In the genomic region with DNA sequence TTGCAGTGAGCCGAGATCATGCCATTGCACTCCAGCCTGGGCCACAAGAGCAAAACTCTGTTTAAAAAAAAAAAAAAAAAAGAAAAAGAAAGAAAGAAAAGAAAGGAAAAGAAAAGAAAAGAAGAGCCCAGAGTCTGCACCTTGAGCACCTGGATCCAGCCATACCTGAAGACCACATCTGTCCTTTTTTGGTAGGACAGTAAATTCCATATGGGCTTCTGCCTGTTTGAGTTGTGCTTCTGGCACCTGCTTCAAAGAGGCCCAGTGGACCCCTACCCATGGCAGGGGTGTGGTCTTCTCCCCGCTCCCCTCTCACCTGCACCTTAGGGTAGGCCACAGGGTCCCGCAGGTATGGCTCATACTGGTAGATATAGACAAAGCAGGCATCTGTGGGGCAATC, we compare ENCODE assay signal across 31 cellular contexts. TPM values are rescaled to one million over a fixed set of nuclear protein-coding genes. Genes with fewer than 3 reads are reported as not detected.
"Had no signal": no experiment of that assay in that cellular context is flagged by ENCODE, and none has a peak within 500 bp of the region (broad histone marks: within the 10 kb centered on the region; RNA-seq: fewer than 3 reads in every experiment).

No MANE protein-coding gene starts in this region.

- H3K36me3 Mint-ChIP-seq: mesothelial cell of epicardium had no signal

- H3K4me3 Mint-ChIP-seq: dendritic cell treated with granulocyte-macrophage colony-stimulating factor and Interleukin-4, amounts not matched to agents 40 ng/mL and 50 ng/mL, for 4 days; effector memory CD8-positive, alpha-beta T cell; endodermal cell; mesothelial cell of epicardium had no signal

- H3K9me3 Mint-ChIP-seq: dendritic cell treated with granulocyte-macrophage colony-stimulating factor and Interleukin-4, amounts not matched to agents 40 ng/mL and 50 ng/mL, for 4 days; effector memory CD8-positive, alpha-beta T cell; endodermal cell; mesothelial cell of epicardium had no signal

- ATAC-seq: effector memory CD8-positive, alpha-beta T cell; esophagus mucosa; gastrocnemius medialis; heart right ventricle; left cardiac atrium; left lung; left ventricle myocardium superior; lower lobe of right lung; mucosa of descending colon had no signal

- DNase-seq: colonic mucosa; cortex of kidney; effector CD8-positive, alpha-beta T cell; effector memory CD8-positive, alpha-beta T cell; endodermal cell; erythroblast; esophagus squamous epithelium; foreskin fibroblast; foreskin melanocyte; gastrocnemius medialis; glutamatergic neuron; head of caudate nucleus; heart right ventricle; hippocampal formation; left cardiac atrium; left ventricle myocardium superior; lower lobe of right lung; mesenchymal stem cell; mucosa of descending colon had no signal

- H3K36me3 ChIP-seq: colonic mucosa, esophagus squamous epithelium, gastrocnemius medialis, heart right ventricle, left lung, lower lobe of right lung had no signal

- H3K9me3 ChIP-seq: colonic mucosa, esophagus squamous epithelium, gastrocnemius medialis, heart right ventricle, left lung, lower lobe of right lung, mucosa of descending colon had no signal

- H3K4me3 ChIP-seq: colonic mucosa, esophagus squamous epithelium, gastrocnemius medialis, heart right ventricle, left lung, lower lobe of right lung, mucosa of descending colon had no signal

- H3K4me1 ChIP-seq: colonic mucosa, esophagus squamous epithelium, gastrocnemius medialis, heart right ventricle, left lung, lower lobe of right lung had no signal

- H3K27ac Mint-ChIP-seq: dendritic cell treated with granulocyte-macrophage colony-stimulating factor and Interleukin-4, amounts not matched to agents 40 ng/mL and 50 ng/mL, for 4 days; effector memory CD8-positive, alpha-beta T cell; endodermal cell; mesothelial cell of epicardium had no signal

- H3K27ac ChIP-seq: colonic mucosa, epithelial cell of prostate, esophagus squamous epithelium, gastrocnemius medialis, heart right ventricle, left lung, lower lobe of right lung had no signal

RNA-seq across cellular contexts. Expression of gene TM6SF2, which starts 5.8 kb away (rescaled TPM):
- total RNA-seq: dermis microvascular lymphatic vessel endothelial cell, esophagus mucosa, glomerular endothelial cell, lung microvascular endothelial cell had no signal
- polyA plus RNA-seq: keratinocyte had no signal

RNA-seq across cellular contexts. Expression of gene NCAN, which starts 55.5 kb away (rescaled TPM):
- total RNA-seq: esophagus mucosa, esophagus squamous epithelium, gastrocnemius medialis, glomerular endothelial cell, heart right ventricle, left cardiac atrium, left lung, left ventricle myocardium superior, lower leg skin, lower lobe of right lung, lung microvascular endothelial cell, mesenteric fat pad, myocyte had no signal
- polyA plus RNA-seq: heart right ventricle, keratinocyte had no signal
